ENCODE assay signal across 29 cellular contexts in the genomic region with DNA sequence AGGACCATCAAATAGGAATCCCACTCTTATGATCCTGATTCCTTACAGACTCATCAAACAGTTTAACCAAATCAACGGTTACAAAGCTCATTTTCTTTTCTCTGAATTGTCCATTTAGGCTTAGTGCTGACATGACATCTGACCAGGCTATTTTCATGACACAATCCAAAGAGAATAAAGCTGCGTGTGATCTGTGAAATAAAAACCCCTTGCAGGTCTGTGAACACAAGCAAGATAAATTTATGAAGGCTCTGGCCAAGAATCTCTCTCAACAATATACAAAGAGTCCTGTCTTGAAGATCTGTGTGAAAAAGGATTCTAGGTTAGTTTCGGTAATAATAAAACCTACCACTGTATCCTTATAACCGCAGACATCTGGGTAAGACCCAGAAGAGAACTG. TPM values are rescaled to one million over a fixed set of nuclear protein-coding genes. Genes with fewer than 3 reads are reported as not detected.
"Had no signal": no experiment of that assay in that cellular context is flagged by ENCODE, and none has a peak within 500 bp of the region (broad histone marks: within the 10 kb centered on the region; RNA-seq: fewer than 3 reads in every experiment).

No MANE protein-coding gene starts in this region.

- H3K27ac ChIP-seq: body of pancreas, cardiac muscle cell, gastrocnemius medialis, left ventricle myocardium inferior, sigmoid colon, thoracic aorta, vagina had no signal

- H3K9me3 Mint-ChIP-seq: activated naive CD4-positive, alpha-beta T cell treated with anti-CD3 and anti-CD28 coated beads, Interleukin-2, amount 50 U/mL, for 24 hours; activated T-cell treated with anti-CD3 and anti-CD28 coated beads, Interleukin-2, amount 50 U/mL, for 4 hours; dendritic cell treated with granulocyte-macrophage colony-stimulating factor and Interleukin-4, amounts not matched to agents 40 ng/mL and 50 ng/mL, for 4 days; stimulated activated naive B cell treated with anti-CD40 and anti-IgM and Interleukin-4, amounts not matched to agents 10 μg/mL and 1 μg/mL and 100 μg/mL, for 72 hours; type B pancreatic cell had no signal

- FAIRE-seq: endothelial cell of umbilical vein, TTC549 had no signal

- DNase-seq: activated CD4-positive, alpha-beta T cell treated with anti-CD3 and anti-CD28 coated beads for 1 hour; activated CD4-positive, alpha-beta T cell treated with anti-CD3 and anti-CD28 coated beads, Interleukin-2, amount 50 U/mL, for 1 hour; activated gamma-delta T cell; activated T-cell treated with anti-CD3 and anti-CD28 coated beads, Interleukin-2, amount 50 U/mL, for 4 hours; anterior cingulate cortex; body of pancreas; effector CD8-positive, alpha-beta T cell; gastrocnemius medialis; head of caudate nucleus; hypothalamus; left ventricle myocardium inferior; mammary epithelial cell; sigmoid colon; stimulated activated CD4-positive, alpha-beta T cell treated with anti-CD3 and anti-CD28 coated beads, Interleukin-15, amount 100 ng/mL, for 24 hours; stimulated activated naive B cell treated with anti-CD40 and anti-IgM and Interleukin-4, amounts not matched to agents 10 μg/mL and 1 μg/mL and 100 μg/mL, for 72 hours had no signal

- H3K4me3 Mint-ChIP-seq: activated naive CD4-positive, alpha-beta T cell treated with anti-CD3 and anti-CD28 coated beads, Interleukin-2, amount 50 U/mL, for 24 hours; activated T-cell treated with anti-CD3 and anti-CD28 coated beads, Interleukin-2, amount 50 U/mL, for 4 hours; dendritic cell treated with granulocyte-macrophage colony-stimulating factor and Interleukin-4, amounts not matched to agents 40 ng/mL and 50 ng/mL, for 4 days; stimulated activated naive B cell treated with anti-CD40 and anti-IgM and Interleukin-4, amounts not matched to agents 10 μg/mL and 1 μg/mL and 100 μg/mL, for 72 hours; type B pancreatic cell had no signal

- H3K4me1 ChIP-seq: gastrocnemius medialis, vagina had no signal

- H3K27me3 Mint-ChIP-seq: activated naive CD4-positive, alpha-beta T cell treated with anti-CD3 and anti-CD28 coated beads, Interleukin-2, amount 50 U/mL, for 24 hours; dendritic cell treated with granulocyte-macrophage colony-stimulating factor and Interleukin-4, amounts not matched to agents 40 ng/mL and 50 ng/mL, for 4 days; stimulated activated naive B cell treated with anti-CD40 and anti-IgM and Interleukin-4, amounts not matched to agents 10 μg/mL and 1 μg/mL and 100 μg/mL, for 72 hours; type B pancreatic cell had no signal

- H3K27ac Mint-ChIP-seq: dendritic cell treated with granulocyte-macrophage colony-stimulating factor and Interleukin-4, amounts not matched to agents 40 ng/mL and 50 ng/mL, for 4 days; stimulated activated naive B cell treated with anti-CD40 and anti-IgM and Interleukin-4, amounts not matched to agents 10 μg/mL and 1 μg/mL and 100 μg/mL, for 72 hours; type B pancreatic cell had no signal

- ATAC-seq: activated T-cell treated with anti-CD3 and anti-CD28 coated beads, Interleukin-2, amount 50 U/mL, for 4 hours; esophagus mucosa; gastrocnemius medialis had no signal

- H3K9me3 ChIP-seq: body of pancreas, gastrocnemius medialis, left ventricle myocardium inferior, sigmoid colon, thoracic aorta, vagina had no signal

- H3K4me2 ChIP-seq: smooth muscle cell had no signal

- H3K4me3 ChIP-seq: body of pancreas, cardiac muscle cell, gastrocnemius medialis, left ventricle myocardium inferior, sigmoid colon, smooth muscle cell, thoracic aorta, vagina had no signal

- H3K27me3 ChIP-seq: body of pancreas, cardiac muscle cell, gastrocnemius medialis, sigmoid colon, vagina had no signal

RNA-seq across cellular contexts. Expression of a gene that starts 46.8 kb away (rescaled TPM):
- total RNA-seq: activated T-cell treated with anti-CD3 and anti-CD28 coated beads, Interleukin-2, amount 50 U/mL, for 4 hours; body of pancreas; cardiac muscle cell; cerebellum; endothelial cell of umbilical vein; esophagus mucosa; gastrocnemius medialis; left ventricle myocardium inferior; mammary epithelial cell; posterior vena cava; renal cortical epithelial cell; sigmoid colon; smooth muscle cell; thoracic aorta; vagina had no signal
- polyA plus RNA-seq: cardiac muscle cell, endothelial cell of umbilical vein, mammary epithelial cell, neural cell, sigmoid colon, smooth muscle cell had no signal

RNA-seq across cellular contexts. Expression of a gene that starts 50.0 kb away (rescaled TPM):
- total RNA-seq: endothelial cell of umbilical vein, esophagus mucosa, mammary epithelial cell had no signal
- polyA plus RNA-seq: mammary epithelial cell, smooth muscle cell had no signal
